21 cellular contexts compared by ENCODE assay signal in genomic region chr16:11491524-11491923, GRCh38.
A peak's percentile ranks its signal among the peaks of the same experiment; 100 is the strongest.
DNase-seq lines count a peak whose midpoint lies in the region; ATAC-seq and TF ChIP-seq lines count a peak whose summit lies in the region.
"Had no signal": no experiment of that assay in that cellular context is flagged by ENCODE, and none has a peak within 500 bp of the region (broad histone marks: within the 10 kb centered on the region; RNA-seq: fewer than 3 reads in every experiment).

No MANE protein-coding gene starts in this region.

- intact Hi-C loops in colonic mucosa (cut with DNase I) (no loop called here), mucosa of descending colon (cut with DNase I, micrococcal nuclease) (no loop called here), transverse colon (cut with DNase I; ENCODE audit: low total_unique reads) (no loop called here)

- no peaks in the 10 kb centered on the region for H3K9me3 ChIP-seq in colonic mucosa
- no peaks in the 10 kb centered on the region for H3K9me3 ChIP-seq in mucosa of descending colon
- no peaks in the 10 kb centered on the region for H3K9me3 ChIP-seq in transverse colon
- H3K9me3 ChIP-seq in gastroesophageal sphincter = peaks cover 0 to 14% (median 0%) of the 10 kb centered on the region in 3 donors
- H3K9me3 ChIP-seq: BE2C had no signal

- TF ChIP-seq EP300 in transverse colon (IDR thresholded peaks at IDR 0.05; ENCODE audit: low read depth) = no peak
- no peak for TF ChIP-seq EP300 in gastroesophageal sphincter (IDR thresholded peaks at IDR 0.05)

- H3K27ac ChIP-seq in colonic mucosa (no peak overlapping the region), transverse colon (peak overlapping the region in 1 of 4 donors; percentile 44), gastroesophageal sphincter (no peak overlapping the region)
- H3K27ac ChIP-seq: BLaER1 had no signal

- TF ChIP-seq CTCF in colonic mucosa (IDR thresholded peaks at IDR 0.05) (no peak), mucosa of descending colon (IDR thresholded peaks at IDR 0.05) (no peak), transverse colon (IDR thresholded peaks at IDR 0.05) (no peak), gastroesophageal sphincter (IDR thresholded peaks at IDR 0.05) (no peak)

- DNase-seq in colonic mucosa (peak; percentile 73), mucosa of descending colon (peak in 2 of 3 donors; percentile 43 to 71), transverse colon (peak; percentile 33), DMS53 (lab: John Stamatoyannopoulos, UW) (no peak), retina (no peak), H7 (no peak)
- DNase-seq: 8988T; ACHN; BE2C; C1 segment of cervical spinal cord; CD4-positive, alpha-beta memory T cell; CD4-positive, CD25-positive, alpha-beta regulatory T cell; CD8-positive, alpha-beta memory T cell; COR-L47; DMS 273 treated with DMSO at 0.1 percent for 48 hours; DMS153; DMS79 treated with DMSO at 0.1 percent for 48 hours; GF-D8 had no signal

- H3K36me3 ChIP-seq in colonic mucosa (no peaks in the 10 kb centered on the region), mucosa of descending colon (ENCODE audit: low read depth) (no peaks in the 10 kb centered on the region), transverse colon (no peaks in the 10 kb centered on the region), gastroesophageal sphincter (no peaks in the 10 kb centered on the region), H7 (replicated peaks; ENCODE audit: control insufficient read depth, insufficient read depth, low read length) (no peaks in the 10 kb centered on the region)
- H3K36me3 ChIP-seq: BE2C, BLaER1 had no signal

- H3K4me3 ChIP-seq in colonic mucosa (no peak overlapping the region), mucosa of descending colon (no peak overlapping the region), transverse colon (no peak overlapping the region), gastroesophageal sphincter (no peak overlapping the region), H7 (ENCODE audit: insufficient read depth, low read depth, low read length) (no peak overlapping the region)
- H3K4me3 ChIP-seq: BLaER1 had no signal

- H3K27me3 ChIP-seq in colonic mucosa (no peaks in the 10 kb centered on the region), transverse colon (no peaks in the 10 kb centered on the region), gastroesophageal sphincter (no peaks in the 10 kb centered on the region), H7 (ENCODE audit: control insufficient read depth, insufficient read depth, low read length) (no peaks in the 10 kb centered on the region)
- H3K27me3 ChIP-seq: BE2C, BLaER1 had no signal

- H3K4me1 ChIP-seq in colonic mucosa (no peaks in the 10 kb centered on the region), mucosa of descending colon (ENCODE audit: low read depth) (peaks cover 5% of the 10 kb centered on the region), transverse colon (peaks cover 3 to 20% (median 12%) of the 10 kb centered on the region in 4 donors), gastroesophageal sphincter (peaks cover 0 to 18% (median 2%) of the 10 kb centered on the region in 3 donors)
- H3K4me1 ChIP-seq: BE2C had no signal

- ATAC-seq in esophagus mucosa (peak; percentile 16), mucosa of descending colon (peak; percentile 82), gastroesophageal sphincter (no peak)

- in situ Hi-C loops in transverse colon (cut with MboI; ENCODE audit: low pct_ligation_motif_present in 1 of 4, low pct_unique_long_range_greater_than_20kb in 1 of 4, low sequenced_read_pairs in 3 of 4) = no loop called here

- TF ChIP-seq POLR2A in transverse colon (IDR thresholded peaks at IDR 0.05) (no peak), gastroesophageal sphincter (IDR thresholded peaks at IDR 0.05) (no peak)

- WGBS in transverse colon (ENCODE audit: low coverage in 1 of 2), 2 donors = 72% methylated on average over 6 of the region's 6 CpGs; no CpG with 5 or more reads in 1 of the 2 donors
- WGBS in gastroesophageal sphincter (ENCODE audit: low coverage in 1 of 2), 2 donors = 92% methylated on average over 2 of the region's 6 CpGs; no CpG with 5 or more reads in 1 of the 2 donors

- no peak overlapping the region for H3K9ac ChIP-seq in colonic mucosa (ENCODE audit: low read depth in 2 of 2, low read length in 2 of 2)
- H3K9ac ChIP-seq: BLaER1 had no signal

Comparison
In these comparisons a context has a peak if more than half of its experiments do, and no peak if none do; other contexts are left out.
1. DNase-seq: peak in colonic mucosa (single experiment), mucosa of descending colon (2 of 3) and transverse colon (single experiment); none in DMS53 (single experiment), retina (single experiment) and H7 (single experiment).